Comparison of ENCODE assay signal across 38 cellular contexts in the genomic region with DNA sequence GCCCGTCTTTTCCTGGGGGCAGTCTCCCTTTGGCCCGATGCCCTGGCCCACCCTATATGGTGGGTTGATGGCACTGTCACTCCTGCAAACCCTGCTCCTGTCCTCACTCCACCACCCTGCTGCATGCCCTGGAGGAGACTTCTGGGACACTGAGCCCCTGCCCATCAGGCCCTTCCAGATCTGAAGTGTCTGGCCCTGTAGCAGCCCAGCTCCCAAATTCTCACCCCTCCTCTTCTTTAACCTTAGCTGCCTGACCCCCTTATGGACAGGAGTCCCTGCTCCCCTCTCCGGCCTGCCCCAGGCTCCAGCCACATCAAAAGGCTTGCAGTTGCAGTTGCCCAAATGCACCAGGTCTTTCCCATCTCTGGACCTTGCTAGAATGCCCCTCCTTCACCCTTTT. TPM values are rescaled to one million over a fixed set of nuclear protein-coding genes. Genes with fewer than 3 reads are reported as not detected.
"Had no signal": no experiment of that assay in that cellular context is flagged by ENCODE, and none has a peak within 500 bp of the region (broad histone marks: within the 10 kb centered on the region; RNA-seq: fewer than 3 reads in every experiment).

No MANE protein-coding gene starts in this region.

- H3K27ac ChIP-seq: KMS-11 had no signal

- H3K36me3 ChIP-seq: MG63 had no signal

- H3K4me3 ChIP-seq: MG63 had no signal

- H3K9ac ChIP-seq: KMS-11 had no signal

- H3K4me2 ChIP-seq: KMS-11 had no signal

- H3K9me3 ChIP-seq: MG63 had no signal

- DNase-seq: Karpas-422, Kasumi-1, KBM-7, KG1, MG63, MM.1S, MV-4-11, NCI-H1048, NCI-H1092, NCI-H1092 treated with DMSO at 0.1 percent for 48 hours, NCI-H1105, NCI-H1105 treated with DMSO at 0.1 percent for 48 hours, NCI-H1417, NCI-H1417 treated with DMSO at 0.1 percent for 48 hours, NCI-H1436, NCI-H1436 treated with DMSO at 0.1 percent for 48 hours, NCI-H146, NCI-H1694, NCI-H1694 treated with DMSO at 0.1 percent for 48 hours, NCI-H187, NCI-H187 treated with DMSO at 0.1 percent for 48 hours, NCI-H1930, NCI-H2029, NCI-H2029 treated with DMSO at 0.1 percent for 48 hours, NCI-H2081, NCI-H2081 treated with DMSO at 0.1 percent for 48 hours, NCI-H2107, NCI-H2171, NCI-H2171 treated with DMSO at 0.1 percent for 48 hours, NCI-H2227 treated with DMSO at 0.1 percent for 48 hours, NCI-H226, NCI-H345, NCI-H446, NCI-H446 treated with DMSO at 0.1 percent for 48 hours had no signal

RNA-seq across cellular contexts. Expression of gene SLC32A1, which starts 20.8 kb away (rescaled TPM):
- total RNA-seq: LHCN-M2, M059J, MCF 10A had no signal
